Comparison of ENCODE assay signal across 10 cellular contexts in genomic region chr1:149986486-149987296, GRCh38. TPM values are rescaled to one million over a fixed set of nuclear protein-coding genes. Genes with fewer than 3 reads are reported as not detected.
DNase-seq lines count a peak whose midpoint lies in the region; ATAC-seq and TF ChIP-seq lines count a peak whose summit lies in the region.
"Had no signal": no experiment of that assay in that cellular context is flagged by ENCODE, and none has a peak within 500 bp of the region (broad histone marks: within the 10 kb centered on the region; RNA-seq: fewer than 3 reads in every experiment).

No MANE protein-coding gene starts in this region.

- H3K4me1 ChIP-seq in upper lobe of right lung: peaks cover 11% of the 10 kb centered on the region

- no peaks in the 10 kb centered on the region for H3K9me3 ChIP-seq in upper lobe of right lung

- peaks cover 14% of the 10 kb centered on the region for H3K36me3 Mint-ChIP-seq in HFFc6 (ENCODE audit: low read depth)

- H3K4me3 ChIP-seq in brain microvascular endothelial cell (ENCODE audit: low read depth, low read length) (no peak overlapping the region), upper lobe of right lung (no peak overlapping the region)

- intact Hi-C loops in upper lobe of right lung (cut with DNase I): no loop called here

- peak overlapping the region; percentile 77 for H3K27ac Mint-ChIP-seq in HFFc6

- ATAC-seq in upper lobe of right lung (peak; percentile 36), GM19395 (IDR thresholded peaks at IDR 0.05; ENCODE audit: unreplicated experiment) (no peak)
- ATAC-seq: activated T-cell treated with anti-CD3 and anti-CD28 coated beads, Interleukin-2, amount 50 U/mL, for 4 hours had no signal

- H3K27ac ChIP-seq in brain microvascular endothelial cell: peak overlapping the region; percentile 29
- H3K27ac ChIP-seq in upper lobe of right lung: no peak overlapping the region

- H3K4me3 Mint-ChIP-seq in HFFc6: peak overlapping the region; percentile 78
- H3K4me3 Mint-ChIP-seq: activated T-cell treated with anti-CD3 and anti-CD28 coated beads, Interleukin-2, amount 50 U/mL, for 4 hours had no signal

- in situ Hi-C loops in brain microvascular endothelial cell (cut with HindIII; ENCODE audit: low pct_ligation_motif_present, low sequenced_read_pairs): no loop called here

- H3K27me3 Mint-ChIP-seq in HFFc6 (ENCODE audit: insufficient read depth): peaks cover 2% of the 10 kb centered on the region

- peaks cover 62% of the 10 kb centered on the region for H3K4me1 Mint-ChIP-seq in HFFc6 (ENCODE audit: low read depth)

- TF ChIP-seq CTCF in HFFc6 (IDR thresholded peaks at IDR 0.05) (no peak), brain microvascular endothelial cell (IDR thresholded peaks at IDR 0.05; ENCODE audit: low read depth, low read length, missing control alignments) (no peak), upper lobe of right lung (IDR thresholded peaks at IDR 0.05) (no peak)

- DNase-seq in HFFc6 (peak; percentile 83), brain microvascular endothelial cell (peak; percentile 59), left kidney (ENCODE audit: low read depth, low spot score) (peak; percentile 86), upper lobe of right lung (no peak), NCI-H446 (lab: John Stamatoyannopoulos, UW) (no peak), DMS 273 (lab: John Stamatoyannopoulos, UW; ENCODE audit: unreplicated experiment) (no peak)
- DNase-seq: activated T-cell treated with anti-CD3 and anti-CD28 coated beads, Interleukin-2, amount 50 U/mL, for 4 hours; MM.1S; NCI-H774 had no signal

- H3K27me3 ChIP-seq in brain microvascular endothelial cell (replicated peaks): no peaks in the 10 kb centered on the region
- no peaks in the 10 kb centered on the region for H3K27me3 ChIP-seq in upper lobe of right lung

- H3K9me3 Mint-ChIP-seq in HFFc6: no peaks in the 10 kb centered on the region
- H3K9me3 Mint-ChIP-seq: activated T-cell treated with anti-CD3 and anti-CD28 coated beads, Interleukin-2, amount 50 U/mL, for 4 hours had no signal

- no peaks in the 10 kb centered on the region for H3K36me3 ChIP-seq in brain microvascular endothelial cell (replicated peaks)
- H3K36me3 ChIP-seq in upper lobe of right lung: no peaks in the 10 kb centered on the region

RNA-seq across cellular contexts. Expression of gene OTUD7B, which starts 23.8 kb away (rescaled TPM):
- 10 to 100 TPM; 26.2 to 29.6 (median 28.7) TPM for total RNA-seq in HFFc6 (2021; fragmentation: NEBNext Ultra II Directional; extraction: Animal tissue kit (Norgen Biotek cat#: 25700))
- 35.3 TPM for total RNA-seq in upper lobe of right lung

RNA-seq across cellular contexts. Expression of gene MTMR11, which starts 50.0 kb away (rescaled TPM):
- total RNA-seq in HFFc6 (2021; fragmentation: NEBNext Ultra II Directional; extraction: Animal tissue kit (Norgen Biotek cat#: 25700)): 10 to 100 TPM in 3 of 6 experiments, 1 to 10 TPM in 3; 6.1 to 11.5 (median 10.0) TPM
- 17.1 TPM for total RNA-seq in upper lobe of right lung

RNA-seq across cellular contexts. Expression of gene SF3B4, which starts 59.1 kb away (rescaled TPM):
- total RNA-seq in HFFc6 (2021; fragmentation: NEBNext Ultra II Directional; extraction: Animal tissue kit (Norgen Biotek cat#: 25700)): 100 to 1,000 TPM in 3 of 6 experiments, 10 to 100 TPM in 3; 85.4 to 105 (median 101) TPM
- 44.5 TPM for total RNA-seq in upper lobe of right lung

Comparison
In these comparisons a context has a peak if more than half of its experiments do, and no peak if none do; other contexts are left out.
1. DNase-seq: peak in HFFc6 (single experiment), brain microvascular endothelial cell (single experiment) and left kidney (single experiment); none in upper lobe of right lung (single experiment), NCI-H446 (0 of 2) and DMS 273 (single experiment).